1 cellular context compared by ENCODE assay signal in genomic region chr2:68895981-68896380, GRCh38. TPM values are rescaled to one million over a fixed set of nuclear protein-coding genes. Genes with fewer than 3 reads are reported as not detected.
"Had no signal": no experiment of that assay in that cellular context is flagged by ENCODE, and none has a peak within 500 bp of the region (broad histone marks: within the 10 kb centered on the region; RNA-seq: fewer than 3 reads in every experiment).

No MANE protein-coding gene starts in this region.

RNA-seq across cellular contexts. Expression of gene BMP10, which starts 24.8 kb away (rescaled TPM):
- polyA plus RNA-seq: SK-N-SH had no signal

RNA-seq across cellular contexts. Expression of gene GKN2, which starts 56.7 kb away (rescaled TPM):
- polyA plus RNA-seq: SK-N-SH had no signal
